Comparison of ENCODE assay signal across 20 cellular contexts in genomic region chr9:94270009-94270408, GRCh38. TPM values are rescaled to one million over a fixed set of nuclear protein-coding genes. Genes with fewer than 3 reads are reported as not detected.
A peak's percentile ranks its signal among the peaks of the same experiment; 100 is the strongest.
DNase-seq lines count a peak whose midpoint lies in the region; ATAC-seq, FAIRE-seq and TF ChIP-seq lines count a peak whose summit lies in the region.
"Had no signal": no experiment of that assay in that cellular context is flagged by ENCODE, and none has a peak within 500 bp of the region (broad histone marks: within the 10 kb centered on the region; RNA-seq: fewer than 3 reads in every experiment).

No MANE protein-coding gene starts in this region.

- peaks cover 29 to 47% (median 42%) of the 10 kb centered on the region in 3 donors for H3K4me1 Mint-ChIP-seq in CD8-positive, alpha-beta memory T cell

- peaks cover 12 to 28% (median 17%) of the 10 kb centered on the region in 3 donors for H3K36me3 Mint-ChIP-seq in CD8-positive, alpha-beta memory T cell

- TF ChIP-seq RAD21 in A549 (conservative IDR thresholded peaks at IDR 0.05 in 1 of 2, IDR thresholded peaks at IDR 0.05 in 1 of 2) = no peak

- TF ChIP-seq EP300 in A549 (IDR thresholded peaks at IDR 0.05) = no peak

- no peaks in the 10 kb centered on the region for H3K9me3 ChIP-seq in A549
- no peaks in the 10 kb centered on the region for H3K9me3 ChIP-seq in CD8-positive, alpha-beta memory T cell (ENCODE audit: low read length)
- no peaks in the 10 kb centered on the region for H3K9me3 ChIP-seq in small intestine (ENCODE audit: control insufficient read depth, low read depth)
- H3K9me3 ChIP-seq: Caco-2 had no signal

- FAIRE-seq in A549 (lab: Jason Lieb, UNC) = no peak
- FAIRE-seq in H54 (lab: Jason Lieb, UNC) = peak; percentile 91
- no peak for FAIRE-seq in small intestine (lab: Jason Lieb, UNC)

- no peaks in the 10 kb centered on the region for H3K36me3 ChIP-seq in CD8-positive, alpha-beta memory T cell (ENCODE audit: insufficient read depth, low read length)
- no peaks in the 10 kb centered on the region for H3K36me3 ChIP-seq in small intestine (ENCODE audit: control insufficient read depth in 2 of 2, insufficient read depth in 2 of 2, low read length in 2 of 2)

- H3K27ac ChIP-seq in A549 (peak overlapping the region; percentile 59 to 80), small intestine (ENCODE audit: low read depth in 1 of 2, low read length in 1 of 2) (no peak overlapping the region)
- H3K27ac ChIP-seq in CD8-positive, alpha-beta memory T cell (ENCODE audit: low read depth, low read length) = peak overlapping the region; percentile 17
- H3K27ac ChIP-seq: BLaER1, PC-9 had no signal

- H3K27ac Mint-ChIP-seq in CD8-positive, alpha-beta memory T cell = peak overlapping the region in 2 of 8 donors; percentile 14 to 79
- H3K27ac Mint-ChIP-seq: CD4-positive, alpha-beta T cell; IgD-negative memory B cell had no signal

- ATAC-seq in A549 = peak; percentile 69 to 73; a peak in 4 of 6 replicates

- no peaks in the 10 kb centered on the region for H3K27me3 Mint-ChIP-seq in CD8-positive, alpha-beta memory T cell
- H3K27me3 Mint-ChIP-seq: CD4-positive, alpha-beta T cell; IgD-negative memory B cell had no signal

- H3K4me3 Mint-ChIP-seq in CD8-positive, alpha-beta memory T cell = no peak overlapping the region
- H3K4me3 Mint-ChIP-seq: CD4-positive, alpha-beta T cell had no signal

- H3K4me1 ChIP-seq in A549 (peaks cover 39% of the 10 kb centered on the region), small intestine (ENCODE audit: control insufficient read depth in 2 of 2, insufficient read depth in 1 of 2, low read depth in 1 of 2, low read length in 1 of 2) (peaks cover 0 to 2% of the 10 kb centered on the region in 2 donors)
- H3K4me1 ChIP-seq in CD8-positive, alpha-beta memory T cell (ENCODE audit: insufficient read depth, low read length) = no peaks in the 10 kb centered on the region
- H3K4me1 ChIP-seq: BLaER1 had no signal

- peak overlapping the region; percentile 75 for H3K4me2 ChIP-seq in A549
- H3K4me2 ChIP-seq: BLaER1, PC-9, SK-N-SH had no signal

- H3K27me3 ChIP-seq in CD8-positive, alpha-beta memory T cell (ENCODE audit: insufficient read depth, low read length, poor library complexity, severe bottlenecking) = no peaks in the 10 kb centered on the region
- H3K27me3 ChIP-seq in small intestine (ENCODE audit: control insufficient read depth in 2 of 2, insufficient read depth in 2 of 2, low read length in 2 of 2) = no peaks in the 10 kb centered on the region
- H3K27me3 ChIP-seq: BLaER1 had no signal

- H3K4me3 ChIP-seq in A549 (no peak overlapping the region), small intestine (ENCODE audit: low read depth in 1 of 2, low read length in 2 of 2) (no peak overlapping the region)
- no peak overlapping the region for H3K4me3 ChIP-seq in CD8-positive, alpha-beta memory T cell (ENCODE audit: low read length)
- H3K4me3 ChIP-seq: BLaER1, PC-9 had no signal

- TF ChIP-seq CTCF in A549 (IDR thresholded peaks at IDR 0.05) = no peak

- 8% methylated on average over 1 of the region's 1 CpG for WGBS in A549 (ENCODE audit: missing lambda C conversion rate)
- 81 to 97% (median 86%) methylated on average over 1 of the region's 1 CpG for WGBS in small intestine, 3 donors

- CTCF ChIA-PET in A549 (lab: Yijun Ruan, JAX) = no interaction called here
- CTCF ChIA-PET in CD8-positive, alpha-beta memory T cell (lab: Charles Lee) = no interaction called here

- H3K9me3 Mint-ChIP-seq in CD8-positive, alpha-beta memory T cell = peaks cover 0 to 6% (median 0%) of the 10 kb centered on the region in 5 donors
- H3K9me3 Mint-ChIP-seq: CD4-positive, alpha-beta T cell had no signal

- TF ChIP-seq POLR2A in A549 (IDR thresholded peaks at IDR 0.05; ENCODE audit: low read length) (no peak), H54 (IDR thresholded peaks at IDR 0.05; ENCODE audit: low read depth, low read length) (no peak)

- DNase-seq in A549 (ENCODE audit: low read depth in 1 of 2, low spot score in 1 of 2) (no peak), H54 (ENCODE audit: insufficient read length, low spot score) (no peak), glomerular visceral epithelial cell (ENCODE audit: extremely low spot score) (peak; percentile 45), small intestine (no peak), RPMI8226 (no peak), GM19238 (ENCODE audit: insufficient read length, low spot score) (no peak)
- no peak for DNase-seq in CD8-positive, alpha-beta memory T cell
- DNase-seq: CD4-positive, alpha-beta T cell; Karpas-422; NCI-H1048; NCI-H1417 treated with DMSO at 0.1 percent for 48 hours; PC-9; SIG-M5; SK-N-SH had no signal

- POLR2A ChIA-PET in A549 (lab: Yijun Ruan, JAX) = no interaction called here
- POLR2A ChIA-PET in CD8-positive, alpha-beta memory T cell (lab: Charles Lee) = no interaction called here

TF ChIP-seq in A549, 52 proteins besides CTCF, POLR2A, EP300 and RAD21:
- no peak for TF ChIP-seq HOXB5 (CRISPR knock-in tag; IDR thresholded peaks at IDR 0.05)
- TF ChIP-seq FOSL2 (IDR thresholded peaks at IDR 0.05) = no peak
- no peak for TF ChIP-seq FOSL2 (CRISPR knock-in tag; IDR thresholded peaks at IDR 0.05)

RNA-seq across cellular contexts. Expression of gene ZNF169, which starts 10.9 kb away (rescaled TPM):
- 9.4 and 10.5 TPM in 2 replicates for polyA plus RNA-seq in A549 (2011; rRNA removed)
- 2.5 and 2.9 TPM in 2 replicates for polyA plus RNA-seq in A549 (2012; cell fraction: cytosol; rRNA removed)
- 9.1 and 15.8 TPM in 2 replicates for polyA plus RNA-seq in A549 (2012; cell fraction: nucleus; rRNA removed)
- polyA plus RNA-seq in A549 (2017; fragmentation: RNase III; extraction: RNeasy Plus Mini Kit Qiagen cat#74134 plus additional on column Dnase treatment) = 3.1 to 3.4 TPM (median 3.1 TPM) in 3 replicates
- 13.7 and 18.1 TPM in 2 replicates for polyA minus RNA-seq in A549 (2011; rRNA and poly(A)+ RNA removed)
- total RNA-seq in CD8-positive, alpha-beta memory T cell = 1 to 10 TPM; 5.3 to 6.3 TPM
- 3.8 TPM for polyA plus RNA-seq in CD8-positive, alpha-beta memory T cell
- polyA plus RNA-seq in small intestine = 1 to 10 TPM in 2 of 3 donors, under 1 TPM in 1; 0.81 to 2.9 (median 2.3) TPM

RNA-seq across cellular contexts. Expression of gene NUTM2F, which starts 58.4 kb away (rescaled TPM):
- not detected in 2 replicates for polyA plus RNA-seq in A549 (2011; rRNA removed)
- polyA plus RNA-seq in A549 (2012; cell fraction: cytosol; rRNA removed) = not detected in 2 replicates
- not detected in 2 replicates for polyA plus RNA-seq in A549 (2012; cell fraction: nucleus; rRNA removed)
- polyA plus RNA-seq in A549 (2017; fragmentation: RNase III; extraction: RNeasy Plus Mini Kit Qiagen cat#74134 plus additional on column Dnase treatment) = not detected in 3 replicates
- polyA minus RNA-seq in A549 (2011; rRNA and poly(A)+ RNA removed) = not detected in 2 replicates
- not detected for total RNA-seq in CD8-positive, alpha-beta memory T cell
- polyA plus RNA-seq in CD8-positive, alpha-beta memory T cell = not detected
- not detected for polyA plus RNA-seq in small intestine
- total RNA-seq: Caco-2; CD4-positive, alpha-beta T cell; G401; H4; M059J; PC-9 had no signal
- polyA plus RNA-seq: IgD-negative memory B cell, SK-N-SH had no signal

Comparison
In these comparisons a context has a peak if more than half of its experiments do, and no peak if none do; other contexts are left out.
1. H3K27ac ChIP-seq: peak in A549 (2 of 2) and CD8-positive, alpha-beta memory T cell (single experiment); none in small intestine (0 of 2).